ENCODE assay signal across 15 cellular contexts in the genomic region with DNA sequence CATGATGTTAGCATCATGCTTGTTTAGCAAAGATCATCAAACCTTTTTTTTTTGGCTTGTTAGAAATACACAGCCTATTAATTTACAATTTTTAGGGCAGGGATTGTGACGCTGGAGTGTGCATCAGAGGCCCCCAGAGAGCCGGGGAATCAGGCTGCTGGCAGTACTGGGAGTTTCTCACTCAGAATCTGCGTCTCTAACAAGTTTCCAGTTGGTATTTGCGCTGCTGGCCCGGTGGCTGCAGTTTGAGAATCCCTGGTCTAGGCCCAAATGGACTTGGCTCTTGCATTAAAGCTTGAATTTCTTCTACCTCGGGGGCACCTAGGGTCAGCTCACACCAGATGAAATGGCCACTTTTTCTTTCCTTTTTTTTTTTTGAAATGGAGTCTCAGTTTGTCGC.
DNase-seq lines count a peak whose midpoint lies in the region; ATAC-seq and TF ChIP-seq lines count a peak whose summit lies in the region.
"Had no signal": no experiment of that assay in that cellular context is flagged by ENCODE, and none has a peak within 500 bp of the region (broad histone marks: within the 10 kb centered on the region; RNA-seq: fewer than 3 reads in every experiment).

No MANE protein-coding gene starts in this region.

- peaks cover 0 to 52% (median 0%) of the 10 kb centered on the region in 11 experiments; a peak in 6 of 22 replicates for H4K20me1 ChIP-seq in BLaER1 treated with 17β-estradiol and CSF1 and Interleukin-3, amounts not matched to agents 10 nM and 100 nM

- peaks cover 3% of the 10 kb centered on the region for H3K27me3 Mint-ChIP-seq in progenitor cell of endocrine pancreas
- H3K27me3 Mint-ChIP-seq in activated T-cell treated with anti-CD3 and anti-CD28 coated beads, Interleukin-2, amount 50 U/mL, for 24 hours: peaks cover 19% of the 10 kb centered on the region

- no peak overlapping the region for H3K4me3 ChIP-seq in BLaER1 treated with 17β-estradiol and CSF1 and Interleukin-3, amounts not matched to agents 10 nM and 100 nM
- H3K4me3 ChIP-seq in adipocyte (ENCODE audit: low read length) (no peak overlapping the region), tibial nerve (no peak overlapping the region)
- H3K4me3 ChIP-seq: GM23338 had no signal

- no peak for TF ChIP-seq POLR2A in tibial nerve (IDR thresholded peaks at IDR 0.05)

- no peaks in the 10 kb centered on the region for H3K36me3 Mint-ChIP-seq in progenitor cell of endocrine pancreas (ENCODE audit: insufficient read depth)
- no peaks in the 10 kb centered on the region for H3K36me3 Mint-ChIP-seq in activated T-cell treated with anti-CD3 and anti-CD28 coated beads, Interleukin-2, amount 50 U/mL, for 24 hours (ENCODE audit: low read depth)
- H3K36me3 Mint-ChIP-seq: CD4-positive, alpha-beta memory T cell had no signal

- 73 to 80% methylated on average over 7 of the region's 7 CpGs for WGBS in tibial nerve, 2 donors

- peaks cover 0 to 66% (median 0%) of the 10 kb centered on the region in 11 experiments; a peak in 7 of 22 replicates for H3K27me3 ChIP-seq in BLaER1 treated with 17β-estradiol and CSF1 and Interleukin-3, amounts not matched to agents 10 nM and 100 nM
- no peaks in the 10 kb centered on the region for H3K27me3 ChIP-seq in adipocyte (replicated peaks; ENCODE audit: control insufficient read depth, insufficient read depth, low read length)
- H3K27me3 ChIP-seq in tibial nerve: peaks cover 0 to 5% of the 10 kb centered on the region in 2 donors

- H3K27ac ChIP-seq in BLaER1 treated with 17β-estradiol and CSF1 and Interleukin-3, amounts not matched to agents 10 nM and 100 nM: peak overlapping the region in 5 of 11 experiments; percentile 6 to 81 (median 78); a peak in 9 of 22 replicates
- H3K27ac ChIP-seq in tibial nerve: no peak overlapping the region
- H3K27ac ChIP-seq: C4-2B had no signal

- H3K4me1 ChIP-seq in BLaER1 treated with 17β-estradiol and CSF1 and Interleukin-3, amounts not matched to agents 10 nM and 100 nM: peaks cover 63 to 100% (median 93%) of the 10 kb centered on the region in 10 experiments
- H3K4me1 ChIP-seq in adipocyte (ENCODE audit: control insufficient read depth, insufficient read depth, low read length): peaks cover 7% of the 10 kb centered on the region
- H3K4me1 ChIP-seq in tibial nerve: peaks cover 0 to 13% (median 4%) of the 10 kb centered on the region in 4 donors

- in situ Hi-C loops in GM13976 (cut with MboI; ENCODE audit: low sequenced_read_pairs, unreplicated experiment): no loop called here

- H3K9me3 ChIP-seq in BLaER1 treated with 17β-estradiol and CSF1 and Interleukin-3, amounts not matched to agents 10 nM and 100 nM (replicated peaks in 1 of 11): no peaks in the 10 kb centered on the region
- no peaks in the 10 kb centered on the region for H3K9me3 ChIP-seq in adipocyte (ENCODE audit: control insufficient read depth, low read length)
- H3K9me3 ChIP-seq in tibial nerve: no peaks in the 10 kb centered on the region

- H3K27ac Mint-ChIP-seq in progenitor cell of endocrine pancreas: peak overlapping the region; percentile 23
- no peak overlapping the region for H3K27ac Mint-ChIP-seq in activated T-cell treated with anti-CD3 and anti-CD28 coated beads, Interleukin-2, amount 50 U/mL, for 24 hours
- H3K27ac Mint-ChIP-seq: CD4-positive, alpha-beta memory T cell; GM23338 had no signal

- H3K4me1 Mint-ChIP-seq in progenitor cell of endocrine pancreas (ENCODE audit: low read depth): peaks cover under 1% of the 10 kb centered on the region
- peaks cover 2% of the 10 kb centered on the region for H3K4me1 Mint-ChIP-seq in activated T-cell treated with anti-CD3 and anti-CD28 coated beads, Interleukin-2, amount 50 U/mL, for 24 hours (ENCODE audit: low read depth)

- no peak overlapping the region for H3K4me3 Mint-ChIP-seq in progenitor cell of endocrine pancreas (ENCODE audit: low read depth)
- no peak overlapping the region for H3K4me3 Mint-ChIP-seq in activated T-cell treated with anti-CD3 and anti-CD28 coated beads, Interleukin-2, amount 50 U/mL, for 24 hours
- H3K4me3 Mint-ChIP-seq: CD4-positive, alpha-beta memory T cell; GM23338 had no signal

- H3K36me3 ChIP-seq in BLaER1 treated with 17β-estradiol and CSF1 and Interleukin-3, amounts not matched to agents 10 nM and 100 nM: no peaks in the 10 kb centered on the region
- H3K36me3 ChIP-seq in adipocyte (ENCODE audit: control insufficient read depth, insufficient read depth, low read length, severe bottlenecking): no peaks in the 10 kb centered on the region
- H3K36me3 ChIP-seq in tibial nerve: no peaks in the 10 kb centered on the region

- ATAC-seq in left lobe of liver (peak; percentile 60), omental fat pad (ENCODE audit: low FRiP score) (no peak)
- ATAC-seq: GM23338 had no signal

- no peak for TF ChIP-seq EP300 in tibial nerve (IDR thresholded peaks at IDR 0.05)

- H3K9ac ChIP-seq in BLaER1 treated with 17β-estradiol and CSF1 and Interleukin-3, amounts not matched to agents 10 nM and 100 nM: peak overlapping the region in 4 of 11 experiments; percentile 17 to 78 (median 71); a peak in 5 of 22 replicates
- peak overlapping the region; percentile 25 for H3K9ac ChIP-seq in adipocyte (ENCODE audit: low read length)

- TF ChIP-seq CTCF in progenitor cell of endocrine pancreas (IDR thresholded peaks at IDR 0.05; ENCODE audit: unreplicated experiment) (no peak), GM13976 (IDR thresholded peaks at IDR 0.05; ENCODE audit: borderline replicate concordance, control extremely low read depth, extremely low read depth, insufficient read depth, missing control alignments) (no peak), omental fat pad (IDR thresholded peaks at IDR 0.05) (no peak), tibial nerve (IDR thresholded peaks at IDR 0.05) (no peak)

- DNase-seq in adipocyte (ENCODE audit: low read depth): no peak
- no peak for DNase-seq in left lobe of liver (ENCODE audit: low spot score)
- DNase-seq in progenitor cell of endocrine pancreas (ENCODE audit: low spot score, unreplicated experiment): no peak
- no peak for DNase-seq in activated T-cell treated with anti-CD3 and anti-CD28 coated beads, Interleukin-2, amount 50 U/mL, for 24 hours
- no peak for DNase-seq in GM13976 (ENCODE audit: low spot score)
- no peak for DNase-seq in omental fat pad (ENCODE audit: low spot score)
- no peak for DNase-seq in tibial nerve (ENCODE audit: low spot score in 2 of 2)
- DNase-seq: ACHN; CD4-positive, alpha-beta memory T cell; DND-41; GDM1; H7 had no signal

- H3K4me2 ChIP-seq in BLaER1 treated with 17β-estradiol and CSF1 and Interleukin-3, amounts not matched to agents 10 nM and 100 nM: peak overlapping the region in 10 of 11 experiments; percentile 28 to 99 (median 94); a peak in 17 of 22 replicates
- H3K4me2 ChIP-seq: GM23338 had no signal

- H3K9me3 Mint-ChIP-seq in progenitor cell of endocrine pancreas (ENCODE audit: low read depth): no peaks in the 10 kb centered on the region
- no peaks in the 10 kb centered on the region for H3K9me3 Mint-ChIP-seq in activated T-cell treated with anti-CD3 and anti-CD28 coated beads, Interleukin-2, amount 50 U/mL, for 24 hours
- H3K9me3 Mint-ChIP-seq: CD4-positive, alpha-beta memory T cell; GM23338 had no signal
